1 cellular context compared by ENCODE assay signal in the genomic region with DNA sequence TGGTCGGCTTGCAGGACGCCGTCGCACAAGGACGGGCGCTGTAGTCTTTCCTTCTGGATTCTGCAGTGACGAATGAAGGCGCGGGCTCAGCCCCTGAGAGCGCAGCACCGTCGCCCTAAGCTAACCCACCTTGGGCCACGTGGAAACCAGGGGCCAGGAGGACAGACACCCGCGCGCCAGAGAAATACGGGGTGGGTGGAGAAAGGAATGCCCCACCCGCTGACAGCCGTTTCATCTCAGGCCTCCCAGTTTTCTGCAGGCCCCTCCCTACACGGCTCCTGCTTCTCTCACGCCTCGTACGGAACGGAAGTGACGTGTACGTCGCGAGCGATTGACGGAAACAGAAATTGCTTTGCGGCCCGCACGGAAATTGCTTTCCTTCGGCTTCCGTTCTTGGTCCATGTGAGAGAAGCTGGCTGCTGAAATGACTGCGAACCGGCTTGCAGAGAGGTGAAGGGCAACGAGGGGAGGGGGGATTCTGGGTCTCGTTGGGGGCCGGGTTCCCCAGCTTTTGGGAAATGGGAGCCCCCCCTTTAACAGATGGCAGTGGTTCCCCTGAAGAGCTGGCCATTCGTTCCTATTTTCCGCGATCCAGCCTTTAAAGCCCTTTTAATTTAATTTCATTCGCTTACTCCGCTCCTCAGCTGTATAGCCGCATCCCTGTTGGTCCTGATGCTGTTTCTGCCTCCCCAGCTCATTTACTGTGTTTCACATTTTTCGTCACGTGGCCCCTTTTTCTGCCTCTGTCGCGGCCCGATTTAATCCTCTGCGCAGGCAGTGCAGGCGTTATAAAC.
TF ChIP-seq lines count a peak whose summit lies in the region.

Gene UTP14A, plus strand, starts transcription at position 378 of the 794 bp plus-strand sequence. Its CDS starts 47 bp downstream, at position 425.

TF ChIP-seq in K562, 482 proteins besides CTCF, POLR2A, EP300 and RAD21 (continued from another document and continues in another):
- TF ChIP-seq, protein P1, sequence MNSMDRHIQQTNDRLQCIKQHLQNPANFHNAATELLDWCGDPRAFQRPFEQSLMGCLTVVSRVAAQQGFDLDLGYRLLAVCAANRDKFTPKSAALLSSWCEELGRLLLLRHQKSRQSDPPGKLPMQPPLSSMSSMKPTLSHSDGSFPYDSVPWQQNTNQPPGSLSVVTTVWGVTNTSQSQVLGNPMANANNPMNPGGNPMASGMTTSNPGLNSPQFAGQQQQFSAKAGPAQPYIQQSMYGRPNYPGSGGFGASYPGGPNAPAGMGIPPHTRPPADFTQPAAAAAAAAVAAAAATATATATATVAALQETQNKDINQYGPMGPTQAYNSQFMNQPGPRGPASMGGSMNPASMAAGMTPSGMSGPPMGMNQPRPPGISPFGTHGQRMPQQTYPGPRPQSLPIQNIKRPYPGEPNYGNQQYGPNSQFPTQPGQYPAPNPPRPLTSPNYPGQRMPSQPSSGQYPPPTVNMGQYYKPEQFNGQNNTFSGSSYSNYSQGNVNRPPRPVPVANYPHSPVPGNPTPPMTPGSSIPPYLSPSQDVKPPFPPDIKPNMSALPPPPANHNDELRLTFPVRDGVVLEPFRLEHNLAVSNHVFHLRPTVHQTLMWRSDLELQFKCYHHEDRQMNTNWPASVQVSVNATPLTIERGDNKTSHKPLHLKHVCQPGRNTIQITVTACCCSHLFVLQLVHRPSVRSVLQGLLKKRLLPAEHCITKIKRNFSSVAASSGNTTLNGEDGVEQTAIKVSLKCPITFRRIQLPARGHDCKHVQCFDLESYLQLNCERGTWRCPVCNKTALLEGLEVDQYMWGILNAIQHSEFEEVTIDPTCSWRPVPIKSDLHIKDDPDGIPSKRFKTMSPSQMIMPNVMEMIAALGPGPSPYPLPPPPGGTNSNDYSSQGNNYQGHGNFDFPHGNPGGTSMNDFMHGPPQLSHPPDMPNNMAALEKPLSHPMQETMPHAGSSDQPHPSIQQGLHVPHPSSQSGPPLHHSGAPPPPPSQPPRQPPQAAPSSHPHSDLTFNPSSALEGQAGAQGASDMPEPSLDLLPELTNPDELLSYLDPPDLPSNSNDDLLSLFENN (IDR thresholded peaks at IDR 0.05; ENCODE audit: low read depth in 2 of 2, low read length in 2 of 2), result no peak
- TF ChIP-seq BMI1 (IDR thresholded peaks at IDR 0.05; ENCODE audit: low read length) (no peak), RFX1 (IDR thresholded peaks at IDR 0.05) (no peak), BRD9 (IDR thresholded peaks at IDR 0.05; ENCODE audit: low read depth, partially characterized antibody) (no peak), MAFF (IDR thresholded peaks at IDR 0.05; ENCODE audit: low read length) (no peak), SMAD1 (IDR thresholded peaks at IDR 0.05; ENCODE audit: low read depth, low read length, partially characterized antibody) (no peak), ZNF584 (CRISPR knock-in tag; IDR thresholded peaks at IDR 0.05; ENCODE audit: low read depth) (no peak), RBM39 (optimal IDR thresholded peaks at IDR 0.05; ENCODE audit: low read depth, low read length) (no peak), SFPQ (IDR thresholded peaks at IDR 0.05; ENCODE audit: low read depth, low read length) (no peak), FOXK1 (CRISPR knock-in tag; IDR thresholded peaks at IDR 0.05; ENCODE audit: borderline replicate concordance) (no peak), TRIM28 (IDR thresholded peaks at IDR 0.05) (no peak), TCFL5 (CRISPR knock-in tag; conservative IDR thresholded peaks at IDR 0.05) (no peak), ZNF239 (CRISPR knock-in tag; IDR thresholded peaks at IDR 0.05) (no peak), FOXP1 (CRISPR knock-in tag; IDR thresholded peaks at IDR 0.05) (no peak), BACH1 (tag; IDR thresholded peaks at IDR 0.05) (no peak), MEIS2 (IDR thresholded peaks at IDR 0.05; ENCODE audit: partially characterized antibody) (peak; percentile 78), ZNF311 (CRISPR knock-in tag; IDR thresholded peaks at IDR 0.05) (no peak), POLR2G (IDR thresholded peaks at IDR 0.05; ENCODE audit: low read depth, low read length) (peak; percentile 87), ZNF133 (CRISPR knock-in tag; IDR thresholded peaks at IDR 0.05) (no peak), ZNF3 (CRISPR knock-in tag; IDR thresholded peaks at IDR 0.05) (no peak), ID3 (CRISPR knock-in tag; IDR thresholded peaks at IDR 0.05) (no peak), ID3 (tag; IDR thresholded peaks at IDR 0.05) (no peak), HOXB6 (CRISPR knock-in tag; IDR thresholded peaks at IDR 0.05; ENCODE audit: borderline replicate concordance) (no peak), KLF1 (tag; IDR thresholded peaks at IDR 0.05) (0 out of 2 replicates have a peak, but pooled peaks have one; percentile 22), MAZ (CRISPR knock-in tag; conservative IDR thresholded peaks at IDR 0.05 in 1 of 2, IDR thresholded peaks at IDR 0.05 in 1 of 2) (peak; percentile 29 to 52; a peak in 1 of 4 replicates), NCOA4 (IDR thresholded peaks at IDR 0.05; ENCODE audit: partially characterized antibody) (no peak), ZC3H8 (IDR thresholded peaks at IDR 0.05) (no peak), KDM1A (IDR thresholded peaks at IDR 0.05) (no peak), FOXA3 (CRISPR knock-in tag; conservative IDR thresholded peaks at IDR 0.05 in 1 of 2, IDR thresholded peaks at IDR 0.05 in 1 of 2) (no peak), FOXP4 (CRISPR knock-in tag; IDR thresholded peaks at IDR 0.05; ENCODE audit: borderline replicate concordance) (no peak), ZFX (CRISPR knock-in tag; IDR thresholded peaks at IDR 0.05) (peak; percentile 68), PHF8 (IDR thresholded peaks at IDR 0.05; ENCODE audit: borderline replicate concordance, low read length) (peak; percentile 66; the same call in 1 of the 2 replicates)
- TF ChIP-seq, protein P2, sequence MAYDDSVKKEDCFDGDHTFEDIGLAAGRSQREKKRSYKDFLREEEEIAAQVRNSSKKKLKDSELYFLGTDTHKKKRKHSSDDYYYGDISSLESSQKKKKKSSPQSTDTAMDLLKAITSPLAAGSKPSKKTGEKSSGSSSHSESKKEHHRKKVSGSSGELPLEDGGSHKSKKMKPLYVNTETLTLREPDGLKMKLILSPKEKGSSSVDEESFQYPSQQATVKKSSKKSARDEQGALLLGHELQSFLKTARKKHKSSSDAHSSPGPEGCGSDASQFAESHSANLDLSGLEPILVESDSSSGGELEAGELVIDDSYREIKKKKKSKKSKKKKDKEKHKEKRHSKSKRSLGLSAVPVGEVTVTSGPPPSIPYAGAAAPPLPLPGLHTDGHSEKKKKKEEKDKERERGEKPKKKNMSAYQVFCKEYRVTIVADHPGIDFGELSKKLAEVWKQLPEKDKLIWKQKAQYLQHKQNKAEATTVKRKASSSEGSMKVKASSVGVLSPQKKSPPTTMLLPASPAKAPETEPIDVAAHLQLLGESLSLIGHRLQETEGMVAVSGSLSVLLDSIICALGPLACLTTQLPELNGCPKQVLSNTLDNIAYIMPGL (CRISPR knock-in tag; IDR thresholded peaks at IDR 0.05), result no peak
- TF ChIP-seq, protein P3, sequence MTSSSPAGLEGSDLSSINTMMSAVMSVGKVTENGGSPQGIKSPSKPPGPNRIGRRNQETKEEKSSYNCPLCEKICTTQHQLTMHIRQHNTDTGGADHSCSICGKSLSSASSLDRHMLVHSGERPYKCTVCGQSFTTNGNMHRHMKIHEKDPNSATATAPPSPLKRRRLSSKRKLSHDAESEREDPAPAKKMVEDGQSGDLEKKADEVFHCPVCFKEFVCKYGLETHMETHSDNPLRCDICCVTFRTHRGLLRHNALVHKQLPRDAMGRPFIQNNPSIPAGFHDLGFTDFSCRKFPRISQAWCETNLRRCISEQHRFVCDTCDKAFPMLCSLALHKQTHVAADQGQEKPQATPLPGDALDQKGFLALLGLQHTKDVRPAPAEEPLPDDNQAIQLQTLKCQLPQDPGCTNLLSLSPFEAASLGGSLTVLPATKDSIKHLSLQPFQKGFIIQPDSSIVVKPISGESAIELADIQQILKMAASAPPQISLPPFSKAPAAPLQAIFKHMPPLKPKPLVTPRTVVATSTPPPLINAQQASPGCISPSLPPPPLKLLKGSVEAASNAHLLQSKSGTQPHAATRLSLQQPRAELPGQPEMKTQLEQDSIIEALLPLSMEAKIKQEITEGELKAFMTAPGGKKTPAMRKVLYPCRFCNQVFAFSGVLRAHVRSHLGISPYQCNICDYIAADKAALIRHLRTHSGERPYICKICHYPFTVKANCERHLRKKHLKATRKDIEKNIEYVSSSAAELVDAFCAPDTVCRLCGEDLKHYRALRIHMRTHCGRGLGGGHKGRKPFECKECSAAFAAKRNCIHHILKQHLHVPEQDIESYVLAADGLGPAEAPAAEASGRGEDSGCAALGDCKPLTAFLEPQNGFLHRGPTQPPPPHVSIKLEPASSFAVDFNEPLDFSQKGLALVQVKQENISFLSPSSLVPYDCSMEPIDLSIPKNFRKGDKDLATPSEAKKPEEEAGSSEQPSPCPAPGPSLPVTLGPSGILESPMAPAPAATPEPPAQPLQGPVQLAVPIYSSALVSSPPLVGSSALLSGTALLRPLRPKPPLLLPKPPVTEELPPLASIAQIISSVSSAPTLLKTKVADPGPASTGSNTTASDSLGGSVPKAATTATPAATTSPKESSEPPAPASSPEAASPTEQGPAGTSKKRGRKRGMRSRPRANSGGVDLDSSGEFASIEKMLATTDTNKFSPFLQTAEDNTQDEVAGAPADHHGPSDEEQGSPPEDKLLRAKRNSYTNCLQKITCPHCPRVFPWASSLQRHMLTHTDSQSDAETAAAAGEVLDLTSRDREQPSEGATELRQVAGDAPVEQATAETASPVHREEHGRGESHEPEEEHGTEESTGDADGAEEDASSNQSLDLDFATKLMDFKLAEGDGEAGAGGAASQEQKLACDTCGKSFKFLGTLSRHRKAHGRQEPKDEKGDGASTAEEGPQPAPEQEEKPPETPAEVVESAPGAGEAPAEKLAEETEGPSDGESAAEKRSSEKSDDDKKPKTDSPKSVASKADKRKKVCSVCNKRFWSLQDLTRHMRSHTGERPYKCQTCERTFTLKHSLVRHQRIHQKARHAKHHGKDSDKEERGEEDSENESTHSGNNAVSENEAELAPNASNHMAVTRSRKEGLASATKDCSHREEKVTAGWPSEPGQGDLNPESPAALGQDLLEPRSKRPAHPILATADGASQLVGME (CRISPR knock-in tag; IDR thresholded peaks at IDR 0.05), result no peak
- TF ChIP-seq, protein P4, sequence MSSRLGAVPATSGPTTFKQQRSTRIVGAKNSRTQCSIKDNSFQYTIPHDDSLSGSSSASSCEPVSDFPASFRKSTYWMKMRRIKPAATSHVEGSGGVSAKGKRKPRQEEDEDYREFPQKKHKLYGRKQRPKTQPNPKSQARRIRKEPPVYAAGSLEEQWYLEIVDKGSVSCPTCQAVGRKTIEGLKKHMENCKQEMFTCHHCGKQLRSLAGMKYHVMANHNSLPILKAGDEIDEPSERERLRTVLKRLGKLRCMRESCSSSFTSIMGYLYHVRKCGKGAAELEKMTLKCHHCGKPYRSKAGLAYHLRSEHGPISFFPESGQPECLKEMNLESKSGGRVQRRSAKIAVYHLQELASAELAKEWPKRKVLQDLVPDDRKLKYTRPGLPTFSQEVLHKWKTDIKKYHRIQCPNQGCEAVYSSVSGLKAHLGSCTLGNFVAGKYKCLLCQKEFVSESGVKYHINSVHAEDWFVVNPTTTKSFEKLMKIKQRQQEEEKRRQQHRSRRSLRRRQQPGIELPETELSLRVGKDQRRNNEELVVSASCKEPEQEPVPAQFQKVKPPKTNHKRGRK (tag; IDR thresholded peaks at IDR 0.05), result no peak
- TF ChIP-seq, protein P5, sequence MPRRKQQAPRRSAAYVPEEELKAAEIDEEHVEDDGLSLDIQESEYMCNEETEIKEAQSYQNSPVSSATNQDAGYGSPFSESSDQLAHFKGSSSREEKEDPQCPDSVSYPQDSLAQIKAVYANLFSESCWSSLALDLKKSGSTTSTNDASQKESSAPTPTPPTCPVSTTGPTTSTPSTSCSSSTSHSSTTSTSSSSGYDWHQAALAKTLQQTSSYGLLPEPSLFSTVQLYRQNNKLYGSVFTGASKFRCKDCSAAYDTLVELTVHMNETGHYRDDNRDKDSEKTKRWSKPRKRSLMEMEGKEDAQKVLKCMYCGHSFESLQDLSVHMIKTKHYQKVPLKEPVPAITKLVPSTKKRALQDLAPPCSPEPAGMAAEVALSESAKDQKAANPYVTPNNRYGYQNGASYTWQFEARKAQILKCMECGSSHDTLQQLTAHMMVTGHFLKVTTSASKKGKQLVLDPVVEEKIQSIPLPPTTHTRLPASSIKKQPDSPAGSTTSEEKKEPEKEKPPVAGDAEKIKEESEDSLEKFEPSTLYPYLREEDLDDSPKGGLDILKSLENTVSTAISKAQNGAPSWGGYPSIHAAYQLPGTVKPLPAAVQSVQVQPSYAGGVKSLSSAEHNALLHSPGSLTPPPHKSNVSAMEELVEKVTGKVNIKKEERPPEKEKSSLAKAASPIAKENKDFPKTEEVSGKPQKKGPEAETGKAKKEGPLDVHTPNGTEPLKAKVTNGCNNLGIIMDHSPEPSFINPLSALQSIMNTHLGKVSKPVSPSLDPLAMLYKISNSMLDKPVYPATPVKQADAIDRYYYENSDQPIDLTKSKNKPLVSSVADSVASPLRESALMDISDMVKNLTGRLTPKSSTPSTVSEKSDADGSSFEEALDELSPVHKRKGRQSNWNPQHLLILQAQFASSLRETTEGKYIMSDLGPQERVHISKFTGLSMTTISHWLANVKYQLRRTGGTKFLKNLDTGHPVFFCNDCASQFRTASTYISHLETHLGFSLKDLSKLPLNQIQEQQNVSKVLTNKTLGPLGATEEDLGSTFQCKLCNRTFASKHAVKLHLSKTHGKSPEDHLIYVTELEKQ (CRISPR knock-in tag; IDR thresholded peaks at IDR 0.05), result no peak
